Comparison of ENCODE assay signal across 15 cellular contexts in genomic region chr7:156620246-156620775, GRCh38. TPM values are rescaled to one million over a fixed set of nuclear protein-coding genes. Genes with fewer than 3 reads are reported as not detected.
DNase-seq lines count a peak whose midpoint lies in the region; ATAC-seq, FAIRE-seq and TF ChIP-seq lines count a peak whose summit lies in the region.
"Had no signal": no experiment of that assay in that cellular context is flagged by ENCODE, and none has a peak within 500 bp of the region (broad histone marks: within the 10 kb centered on the region; RNA-seq: fewer than 3 reads in every experiment).

No MANE protein-coding gene starts in this region.

- CTCF ChIA-PET in K562 (lab: Yijun Ruan, JAX; ENCODE audit: low intra/inter-chr PET ratio) = no interaction called here
- CTCF ChIA-PET in CD8-positive, alpha-beta memory T cell (lab: Charles Lee) = no interaction called here

- WGBS in K562 (ENCODE audit: insufficient coverage, low coverage, missing lambda C conversion rate) = 12% methylated on average over 6 of the region's 6 CpGs
- WGBS in mesendoderm (ENCODE audit: extremely low coverage, insufficient coverage, low lambda C conversion rate) = no CpG with 5 or more reads among the region's 6 CpGs

- H3K4me3 ChIP-seq in HUES48 (ENCODE audit: low read depth, low read length) (peak overlapping the region; percentile 29; the same call in 1 of the 2 replicates), K562 (no peak overlapping the region), mesendoderm (ENCODE audit: low read length) (no peak overlapping the region)
- no peak overlapping the region for H3K4me3 ChIP-seq in CD8-positive, alpha-beta memory T cell (ENCODE audit: low read length)
- H3K4me3 ChIP-seq: A549, HAP-1 had no signal

- H2AFZ ChIP-seq in K562 (ENCODE audit: low read depth, low read length) = no peak overlapping the region

- H3K4me1 Mint-ChIP-seq in CD8-positive, alpha-beta memory T cell = peaks cover 3 to 4% (median 3%) of the 10 kb centered on the region in 3 donors

- TF ChIP-seq CTCF in K562 (IDR thresholded peaks at IDR 0.05 in 2 of 3, conservative IDR thresholded peaks at IDR 0.05 in 1 of 3; ENCODE audit: insufficient read depth in 2 of 3, low read depth in 1 of 3, low read length in 3 of 3) = no peak

- H4K20me1 ChIP-seq in K562 (replicated peaks; ENCODE audit: control insufficient read depth, insufficient read depth, low read length) = no peaks in the 10 kb centered on the region

- H3K4ac ChIP-seq in mesendoderm (ENCODE audit: low read depth, low read length) = no peak overlapping the region

- H3K4me1 ChIP-seq in HUES48 (ENCODE audit: control insufficient read depth, insufficient read depth, low read length) (peaks cover 28% of the 10 kb centered on the region), K562 (replicated peaks in 1 of 2; ENCODE audit: control insufficient read depth in 2 of 2, insufficient read depth in 2 of 2, low read length in 2 of 2) (peaks cover 3 to 11% of the 10 kb centered on the region in 2 experiments; a peak in 1 of 5 replicates), mesendoderm (ENCODE audit: control insufficient read depth, low read depth, low read length) (peaks cover 2% of the 10 kb centered on the region)
- no peaks in the 10 kb centered on the region for H3K4me1 ChIP-seq in CD8-positive, alpha-beta memory T cell (ENCODE audit: insufficient read depth, low read length)
- H3K4me1 ChIP-seq: A549, BE2C had no signal

- no peak overlapping the region for H3K56ac ChIP-seq in mesendoderm (ENCODE audit: low read length)

- H3K36me3 Mint-ChIP-seq in CD8-positive, alpha-beta memory T cell = peaks cover 0 to 6% (median 0%) of the 10 kb centered on the region in 3 donors

- H3K79me1 ChIP-seq in mesendoderm (ENCODE audit: low read length) = no peaks in the 10 kb centered on the region

- in situ Hi-C loops in K562 (cut with MboI) = no loop called here

- H2BK5ac ChIP-seq in mesendoderm (ENCODE audit: low read length) = no peak overlapping the region

- H3K27ac ChIP-seq in HUES48 (ENCODE audit: low read depth, low read length) (peak overlapping the region; percentile 70), K562 (ENCODE audit: extremely low read depth, low read depth, low read length) (no peak overlapping the region), mesendoderm (ENCODE audit: low read depth, low read length) (no peak overlapping the region)
- no peak overlapping the region for H3K27ac ChIP-seq in CD8-positive, alpha-beta memory T cell (ENCODE audit: low read depth, low read length)
- H3K27ac ChIP-seq: A549, C4-2B had no signal

- H2BK120ac ChIP-seq in mesendoderm (ENCODE audit: low read depth, low read length) = no peak overlapping the region

- no peak overlapping the region for H3K23ac ChIP-seq in mesendoderm (ENCODE audit: low read length)

- no peak for ATAC-seq in K562
- no peak for ATAC-seq in HG03565 (IDR thresholded peaks at IDR 0.05; ENCODE audit: unreplicated experiment)
- ATAC-seq: A549 had no signal

- H3K9ac ChIP-seq in HUES48 (ENCODE audit: low read depth, low read length) = no peak overlapping the region
- no peak overlapping the region for H3K9ac ChIP-seq in K562 (ENCODE audit: insufficient read depth in 1 of 2, low read depth in 2 of 2, low read length in 2 of 2)
- H3K9ac ChIP-seq in mesendoderm (ENCODE audit: low read length) = no peak overlapping the region

- no peaks in the 10 kb centered on the region for H3K79me2 ChIP-seq in K562 (ENCODE audit: control insufficient read depth, insufficient read depth, low read length)
- no peaks in the 10 kb centered on the region for H3K79me2 ChIP-seq in mesendoderm (ENCODE audit: control insufficient read depth, insufficient read depth, low read length)

- no peak for TF ChIP-seq RAD21 in K562 (CRISPR knock-in tag; conservative IDR thresholded peaks at IDR 0.05 in 1 of 2, IDR thresholded peaks at IDR 0.05 in 1 of 2)

- no peak overlapping the region for H2BK15ac ChIP-seq in mesendoderm (replicated peaks; ENCODE audit: low read depth)

- no peak for FAIRE-seq in K562 (lab: Jason Lieb, UNC)
- FAIRE-seq: A549, HTR-8/SVneo had no signal

- H2AK5ac ChIP-seq in mesendoderm (ENCODE audit: low read length) = no peak overlapping the region

- intact Hi-C loops in K562 (cut with micrococcal nuclease) = no loop called here

- TF ChIP-seq POLR2A in K562 (conservative IDR thresholded peaks at IDR 0.05) = no peak

- no peak for TF ChIP-seq EP300 in K562 (IDR thresholded peaks at IDR 0.05; ENCODE audit: low read length)

- H3K27me3 Mint-ChIP-seq in CD8-positive, alpha-beta memory T cell = peaks cover 31 to 59% of the 10 kb centered on the region in 2 donors

- H3K18ac ChIP-seq in mesendoderm (ENCODE audit: low read length) = no peak overlapping the region

- H3K9me3 ChIP-seq in HUES48 (ENCODE audit: control insufficient read depth, insufficient read depth, low read length) = no peaks in the 10 kb centered on the region
- no peaks in the 10 kb centered on the region for H3K9me3 ChIP-seq in K562 (replicated peaks; ENCODE audit: control insufficient read depth, insufficient read depth, low read depth, low read length)
- no peaks in the 10 kb centered on the region for H3K9me3 ChIP-seq in CD8-positive, alpha-beta memory T cell (ENCODE audit: low read length)
- H3K9me3 ChIP-seq: A549, BE2C, HAP-1 had no signal

- no peak overlapping the region for H3K4me2 ChIP-seq in K562 (ENCODE audit: insufficient read depth, low read length)
- H3K4me2 ChIP-seq in mesendoderm (ENCODE audit: low read length) = no peak overlapping the region
- H3K4me2 ChIP-seq: A549 had no signal

- H3K27ac Mint-ChIP-seq in CD8-positive, alpha-beta memory T cell = no peak overlapping the region

- POLR2A ChIA-PET in K562 (lab: Yijun Ruan, JAX) = interaction anchor here (0.6 to 0.9 kb wide), 3 partner anchors 9 to 103 kb away, joined by 3 to 4 read pairs (median 3); no protein-coding TSS in a partner anchor
- POLR2A ChIA-PET in CD8-positive, alpha-beta memory T cell (lab: Charles Lee) = no interaction called here

- H3K27me3 ChIP-seq in HUES48 (ENCODE audit: control insufficient read depth, insufficient read depth, low read length) = peaks cover 25% of the 10 kb centered on the region
- H3K27me3 ChIP-seq in K562 (ENCODE audit: control insufficient read depth in 2 of 2, insufficient read depth in 2 of 2, low read length in 2 of 2) = peaks cover 0 to 20% of the 10 kb centered on the region in 2 experiments; a peak in 2 of 5 replicates
- no peaks in the 10 kb centered on the region for H3K27me3 ChIP-seq in mesendoderm (ENCODE audit: insufficient read depth, low read length, poor library complexity)
- no peaks in the 10 kb centered on the region for H3K27me3 ChIP-seq in CD8-positive, alpha-beta memory T cell (ENCODE audit: insufficient read depth, low read length, poor library complexity, severe bottlenecking)

- no peak overlapping the region for H4K5ac ChIP-seq in mesendoderm (ENCODE audit: low read length)

- H3K36me3 ChIP-seq in HUES48 (ENCODE audit: control insufficient read depth, insufficient read depth, low read length) = no peaks in the 10 kb centered on the region
- H3K36me3 ChIP-seq in K562 (ENCODE audit: control insufficient read depth, insufficient read depth, low read length) = no peaks in the 10 kb centered on the region
- H3K36me3 ChIP-seq in mesendoderm (ENCODE audit: control insufficient read depth, insufficient read depth, low read length) = no peaks in the 10 kb centered on the region
- H3K36me3 ChIP-seq in CD8-positive, alpha-beta memory T cell (ENCODE audit: insufficient read depth, low read length) = no peaks in the 10 kb centered on the region
- H3K36me3 ChIP-seq: BE2C, HAP-1 had no signal

- DNase-seq in K562 (ENCODE audit: extremely low read depth in 1 of 4, low spot score in 3 of 4) (no peak), mesendoderm (peak; percentile 76), NCI-H524 treated with DMSO at 0.1 percent for 48 hours (lab: John Stamatoyannopoulos, UW) (no peak), SKM-1 treated with dmso at 0.1 percent for 144 hours (lab: John Stamatoyannopoulos, UW; ENCODE audit: unreplicated experiment) (no peak)
- no peak for DNase-seq in CD8-positive, alpha-beta memory T cell
- DNase-seq: BE2C; CD4-positive, alpha-beta memory T cell; DMS53; KBM-7 had no signal

- no peak overlapping the region for H3K4me3 Mint-ChIP-seq in CD8-positive, alpha-beta memory T cell
- H3K4me3 Mint-ChIP-seq: CD4-positive, alpha-beta memory T cell had no signal

- no peaks in the 10 kb centered on the region for H3K9me1 ChIP-seq in K562 (ENCODE audit: control insufficient read depth, insufficient read depth, low read length)

- no TSS peak for BruUV-seq in K562 (replicated peaks; lab: Mats Ljungman, UMichigan)

- H3K9me3 Mint-ChIP-seq in CD8-positive, alpha-beta memory T cell = peaks cover 0 to 10% (median 5%) of the 10 kb centered on the region in 5 donors

- no peak overlapping the region for H4K8ac ChIP-seq in mesendoderm (ENCODE audit: low read depth, low read length)

TF ChIP-seq in K562, 482 proteins besides CTCF, POLR2A, EP300 and RAD21 (continues in another document):
- TF ChIP-seq ATF1 (CRISPR knock-in tag; IDR thresholded peaks at IDR 0.05) (no peak), ATF1 (tag; IDR thresholded peaks at IDR 0.05) (0 out of 2 replicates have a peak, but pooled peaks have one; percentile 9), SRF (CRISPR knock-in tag; IDR thresholded peaks at IDR 0.05) (peak in 1 of 2 experiments; percentile 7; a peak in 1 of 4 replicates)

RNA-seq across cellular contexts. Expression of gene RNF32, which starts 20.3 kb away (rescaled TPM):
- total RNA-seq in K562 (2011; cell fraction: chromatin; rRNA removed; ENCODE audit: low replicate concordance) = 1.6 and 7.1 TPM in 2 replicates
- 1.3 and 1.8 TPM in 2 replicates for total RNA-seq in K562 (2011; cell fraction: nucleolus; rRNA removed)
- total RNA-seq in K562 (2011; cell fraction: nucleoplasm; rRNA removed) = 2.5 and 5.6 TPM in 2 replicates
- total RNA-seq in K562 (2014; rRNA removed) (2.6 and 4.1 TPM in 2 replicates), K562 (2014; rRNA removed; fragmentation: Illumina TruSeq; extraction: Trizol) (4.7 and 5.9 TPM in 2 replicates), K562 (2015; rRNA removed; fragmentation: Illumina TruSeq; extraction: Trizol) (4.1 and 4.3 TPM in 2 replicates), K562 (2021) (3.9 and 4.6 TPM in 2 replicates)
- polyA plus RNA-seq in K562 (2011; rRNA removed) (3.7 and 5.7 TPM in 2 replicates), K562 (2014; fragmentation: Illumina TruSeq; extraction: Trizol) (5.2 and 7.0 TPM in 2 replicates), K562 (2014; fragmentation: Nextera tagmentation; extraction: Ambion mirVana) (1 to 10 TPM; 3.2 to 3.7 TPM), K562 (2014; rRNA removed) (5.2 and 5.3 TPM in 2 replicates)
- polyA plus RNA-seq in K562 (2011; cell fraction: cytosol; rRNA removed) = 1.5 and 1.9 TPM in 2 replicates
- polyA plus RNA-seq in K562 (2011; cell fraction: nucleus; rRNA removed) = 4.2 and 6.4 TPM in 2 replicates
- polyA plus RNA-seq in K562 (2012) = 6.1 and 10.5 TPM in 2 replicates
- 1.8 and 2.7 TPM in 2 replicates for polyA minus RNA-seq in K562 (2011; rRNA and poly(A)+ RNA removed)
- 1.0 TPM in 1 of 2 replicates, not detected in the other for polyA minus RNA-seq in K562 (2011; cell fraction: cytosol; rRNA and poly(A)+ RNA removed)
- 1.8 and 2.4 TPM in 2 replicates for polyA minus RNA-seq in K562 (2011; cell fraction: nucleus; rRNA and poly(A)+ RNA removed)
- polyA plus RNA-seq in mesendoderm (2013, experiment 1 of 2) = 1.7 TPM
- polyA plus RNA-seq in mesendoderm (2013, experiment 2 of 2) = 1.4 TPM
- under 1 TPM; 0.20 to 0.83 TPM for total RNA-seq in CD8-positive, alpha-beta memory T cell
- 0.40 TPM for polyA plus RNA-seq in CD8-positive, alpha-beta memory T cell
